In the genomic region with DNA sequence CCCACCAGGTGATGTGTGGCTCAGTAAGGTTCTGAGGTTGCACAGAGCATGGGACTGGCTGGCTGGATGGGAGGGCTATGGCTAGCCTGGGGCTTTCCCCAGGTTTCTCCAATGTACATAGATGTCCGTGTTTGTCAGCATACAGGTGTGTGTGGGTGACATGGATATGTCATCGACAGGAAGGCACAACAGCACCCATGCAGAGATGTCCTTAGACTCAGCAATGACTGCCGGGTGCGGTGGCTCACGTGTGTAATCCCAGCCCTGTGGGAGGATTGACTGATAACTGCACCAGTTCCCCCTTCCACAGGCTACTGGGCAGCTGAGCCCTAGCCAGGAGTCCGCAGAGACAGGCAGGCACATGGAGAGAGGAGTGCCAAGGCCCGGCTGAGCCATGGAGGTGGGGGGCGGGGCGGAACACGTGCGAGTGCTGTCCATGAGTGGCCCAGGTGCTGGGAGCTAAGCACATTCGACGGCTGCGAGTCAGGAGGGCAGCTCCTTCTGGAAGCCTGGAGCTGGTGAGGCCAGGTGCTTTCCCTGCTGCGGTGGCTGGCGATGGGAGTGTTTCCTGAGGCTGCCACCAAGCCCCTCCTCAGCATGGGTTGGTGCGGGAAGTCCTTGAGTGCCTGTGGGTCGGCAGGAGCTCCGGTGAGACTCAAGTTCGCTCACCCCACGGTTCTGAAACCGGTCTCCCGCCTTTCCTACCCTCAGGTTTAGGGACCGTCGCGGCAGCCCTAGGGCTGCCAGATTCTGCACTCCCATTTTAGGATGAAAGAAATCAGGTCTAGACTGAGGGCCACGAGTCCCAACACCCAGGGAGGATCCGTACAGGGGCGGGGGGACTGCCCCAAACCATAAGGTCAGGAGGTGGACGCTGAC, we compare ENCODE assay signal across 8 cellular contexts. TPM values are rescaled to one million over a fixed set of nuclear protein-coding genes. Genes with fewer than 3 reads are reported as not detected.
A peak's percentile ranks its signal among the peaks of the same experiment; 100 is the strongest.
DNase-seq lines count a peak whose midpoint lies in the region; ATAC-seq, FAIRE-seq and TF ChIP-seq lines count a peak whose summit lies in the region.

No MANE protein-coding gene starts in this region.

- peaks cover 14% of the 10 kb centered on the region for H3K4me1 ChIP-seq in GM12878 (ENCODE audit: control insufficient read depth, insufficient read depth, low read length)
- H3K4me1 ChIP-seq in kidney (ENCODE audit: control insufficient read depth in 1 of 2, insufficient read depth in 1 of 2, low read depth in 1 of 2, low read length in 2 of 2) = peaks cover 11 to 12% of the 10 kb centered on the region in 2 donors

- H3K36me3 ChIP-seq in GM12878 (ENCODE audit: control insufficient read depth in 2 of 2, insufficient read depth in 2 of 2, low read length in 1 of 2) = no peaks in the 10 kb centered on the region; a peak in 1 of 4 replicates
- H3K36me3 ChIP-seq in kidney (ENCODE audit: control insufficient read depth in 1 of 2, insufficient read depth in 2 of 2, low read length in 2 of 2) = no peaks in the 10 kb centered on the region

- H3K9ac ChIP-seq in GM12878 (ENCODE audit: control insufficient read depth, insufficient read depth, low read length) (peak overlapping the region; percentile 92), kidney (ENCODE audit: low read length in 2 of 2) (peak overlapping the region; percentile 12 to 77)

- FAIRE-seq in GM12878 (lab: Jason Lieb, UNC) (no peak), kidney (lab: Jason Lieb, UNC) (no peak)

- WGBS in GM12878 (ENCODE audit: insufficient coverage, insufficient replicate concordance, low lambda C conversion rate, missing lambda C conversion rate) = 19% methylated on average over 30 of the region's 30 CpGs

- DNase-seq in Daoy (ENCODE audit: low read depth) (peak; percentile 49), OCI-M1 (lab: John Stamatoyannopoulos, UW) (peak; percentile 64), GM12878 (ENCODE audit: low read depth, low spot score) (no peak), kidney (peak; percentile 85), hepatic stellate cell (ENCODE audit: low spot score) (no peak)
- peak; percentile 50 to 67 for DNase-seq in stimulated activated CD4-positive, alpha-beta T cell treated with anti-CD3 and anti-CD28 coated beads, Interleukin-2, amount 100 ng/mL, for 24 hours

- in situ Hi-C loops in GM12878 (cut with MboI) = no loop called here

- peak overlapping the region; percentile 61 for H2AFZ ChIP-seq in GM12878 (ENCODE audit: control insufficient read depth, low read depth, low read length)

- TF ChIP-seq RAD21 in GM12878 (IDR thresholded peaks at IDR 0.05; ENCODE audit: insufficient read depth, low read depth, low read length) = no peak

- H3K79me2 ChIP-seq in GM12878 (ENCODE audit: control insufficient read depth, insufficient read depth, low read length) = no peaks in the 10 kb centered on the region; the same call in 1 of the 2 replicates

- ATAC-seq in HG03066 (IDR thresholded peaks at IDR 0.05; ENCODE audit: low read depth, unreplicated experiment) (peak; percentile 3), GM12878 (peak; percentile 43), HG02884 (IDR thresholded peaks at IDR 0.05; ENCODE audit: unreplicated experiment) (no peak)

- no peak for TF ChIP-seq POLR2A in GM12878 (IDR thresholded peaks at IDR 0.05; ENCODE audit: low read depth, low read length)

- H3K4me2 ChIP-seq in GM12878 (ENCODE audit: control insufficient read depth, insufficient read depth) = peak overlapping the region; percentile 99

- H3K4me3 ChIP-seq in GM12878 = peak overlapping the region; percentile 87
- H3K4me3 ChIP-seq in kidney (ENCODE audit: low read length in 2 of 2) = peak overlapping the region; percentile 29 to 69

- RAD21 ChIA-PET in GM12878 (lab: Charles Lee; ENCODE audit: unreplicated experiment) = no interaction called here

- H4K20me1 ChIP-seq in GM12878 (ENCODE audit: control insufficient read depth, insufficient read depth) = no peaks in the 10 kb centered on the region

- POLR2A ChIA-PET in GM12878 (lab: Charles Lee) = interaction anchor here (0.6 to 2.4 kb wide), 6 partner anchors 9 to 320 kb away, joined by 3 to 18 read pairs (median 3); partner anchors contain the start of genes CENPX and LRRC45

- H3K27ac ChIP-seq in GM12878 (ENCODE audit: control insufficient read depth, insufficient read depth) = peak overlapping the region; percentile 87
- peak overlapping the region in 1 of 2 donors; percentile 1 for H3K27ac ChIP-seq in kidney (ENCODE audit: low read depth in 2 of 2, low read length in 2 of 2)

- SMC1A ChIA-PET in GM12878 (lab: Charles Lee; ENCODE audit: uncharacterized antibody, unreplicated experiment) = interaction anchor here (1.6 kb wide), 1 partner anchor 9 kb away, joined by 4 read pairs; no protein-coding TSS in a partner anchor

- H3K27me3 ChIP-seq in GM12878 (replicated peaks in 1 of 2; ENCODE audit: control insufficient read depth in 2 of 2, insufficient read depth in 2 of 2, low read length in 1 of 2) = no peaks in the 10 kb centered on the region

- TF ChIP-seq CTCF in GM12878 (IDR thresholded peaks at IDR 0.05 in 2 of 3, conservative IDR thresholded peaks at IDR 0.05 in 1 of 3; ENCODE audit: control insufficient read depth in 2 of 3, extremely low read depth in 1 of 3, insufficient read depth in 1 of 3, low read depth in 3 of 3, low read length in 3 of 3) = no peak
- TF ChIP-seq CTCF in kidney (IDR thresholded peaks at IDR 0.05; ENCODE audit: borderline replicate concordance, extremely low read depth, insufficient read depth) = no peak

- no peak for TF ChIP-seq EP300 in GM12878 (IDR thresholded peaks at IDR 0.05; ENCODE audit: borderline replicate concordance in 1 of 2, control insufficient read depth in 1 of 2, low read depth in 2 of 2, low read length in 2 of 2)

- peaks cover 2% of the 10 kb centered on the region; the same call in 2 of the 3 replicates for H3K9me3 ChIP-seq in GM12878 (replicated peaks; ENCODE audit: control insufficient read depth, insufficient read depth, low read length)
- peaks cover 0 to 3% of the 10 kb centered on the region in 2 donors for H3K9me3 ChIP-seq in kidney (ENCODE audit: control insufficient read depth in 1 of 2, low read length in 2 of 2)

- intact Hi-C loops in GM12878 (cut with micrococcal nuclease; ENCODE audit: unreplicated experiment) = no loop called here
- intact Hi-C loops in kidney (cut with DNase I) = no loop called here

- CTCF ChIA-PET in GM12878 (lab: Yijun Ruan, JAX) = interaction anchor here (0.6 to 1.9 kb wide), 6 partner anchors 17 to 45 kb away, joined by 3 to 6 read pairs (median 4); no protein-coding TSS in a partner anchor

- TSS peak; percentile 85 for BruUV-seq in GM12878 (replicated peaks; lab: Mats Ljungman, UMichigan)

RNA-seq across cellular contexts. Expression of gene ASPSCR1, which starts 0.9 kb away (rescaled TPM):
- 41.3 and 43.5 TPM in 2 replicates for total RNA-seq in Daoy (2014; rRNA removed; shearing (Covaris generic))
- total RNA-seq in GM12878 (2013; cell fraction: nucleolus; rRNA removed) = 52.1 and 55.2 TPM in 2 replicates
- 34.9 and 43.8 TPM in 2 replicates for total RNA-seq in GM12878 (2014; rRNA removed)
- total RNA-seq in GM12878 (2014; rRNA removed; fragmentation: Illumina TruSeq; extraction: Trizol) = 14.2 and 19.0 TPM in 2 replicates
- 42.4 and 43.3 TPM in 2 replicates for total RNA-seq in GM12878 (2021)
- 8.2 TPM for polyA plus RNA-seq in GM12878 (2011; ENCODE audit: low read depth)
- 4.1 and 10.3 TPM in 2 replicates for polyA plus RNA-seq in GM12878 (2011; rRNA removed)
- polyA plus RNA-seq in GM12878 (2011; cell fraction: cytosol; rRNA removed) = 19.8 and 36.7 TPM in 2 replicates
- polyA plus RNA-seq in GM12878 (2011; cell fraction: nucleus; rRNA removed) = 75.2 and 97.9 TPM in 2 replicates
- polyA plus RNA-seq in GM12878 (2012) = 19.6 and 27.9 TPM in 2 replicates
- 1.7 and 10.9 TPM in 2 replicates for polyA plus RNA-seq in GM12878 (2014; fragmentation: Illumina TruSeq; extraction: Trizol)
- polyA plus RNA-seq in GM12878 (2014; fragmentation: Nextera tagmentation; extraction: Ambion mirVana) = 1 to 10 TPM; 1.5 to 7.2 TPM
- polyA plus RNA-seq in GM12878 (2014; rRNA removed) = 48.4 and 58.7 TPM in 2 replicates
- 10 to 100 TPM; 31.9 to 41.9 TPM for polyA plus RNA-seq in GM12878 (2016; fragmentation: Nextera tagmentation; extraction: Ambion mirVana)
- polyA minus RNA-seq in GM12878 (2011; rRNA and poly(A)+ RNA removed) = 5.9 and 17.9 TPM in 2 replicates
- polyA minus RNA-seq in GM12878 (2011; cell fraction: cytosol; rRNA and poly(A)+ RNA removed) = 8.3 and 13.8 TPM in 2 replicates
- polyA minus RNA-seq in GM12878 (2011; cell fraction: nucleus; rRNA and poly(A)+ RNA removed) = 26.1 and 47.5 TPM in 2 replicates
- 35.2 TPM for total RNA-seq in kidney
- 57.5 TPM for polyA plus RNA-seq in kidney (ENCODE audit: insufficient read depth, low read depth, low replicate concordance)

RNA-seq across cellular contexts. Expression of gene NOTUM, which starts 15.6 kb away (rescaled TPM):
- total RNA-seq in Daoy (2014; rRNA removed; shearing (Covaris generic)) = 0.11 and 0.51 TPM in 2 replicates
- total RNA-seq in GM12878 (2013; cell fraction: nucleolus; rRNA removed) = not detected in 2 replicates
- not detected in 2 replicates for total RNA-seq in GM12878 (2014; rRNA removed)
- not detected in 2 replicates for total RNA-seq in GM12878 (2014; rRNA removed; fragmentation: Illumina TruSeq; extraction: Trizol)
- total RNA-seq in GM12878 (2021) = 0.13 and 0.19 TPM in 2 replicates
- not detected for polyA plus RNA-seq in GM12878 (2011; ENCODE audit: low read depth)
- polyA plus RNA-seq in GM12878 (2011; rRNA removed) = not detected in 2 replicates
- polyA plus RNA-seq in GM12878 (2011; cell fraction: cytosol; rRNA removed) = 0.05 TPM in 1 of 2 replicates, not detected in the other
- polyA plus RNA-seq in GM12878 (2011; cell fraction: nucleus; rRNA removed) = 0.06 and 0.09 TPM in 2 replicates
- polyA plus RNA-seq in GM12878 (2012) = 0.04 and 0.14 TPM in 2 replicates
- polyA plus RNA-seq in GM12878 (2014; fragmentation: Illumina TruSeq; extraction: Trizol) = not detected in 2 replicates
- polyA plus RNA-seq in GM12878 (2014; fragmentation: Nextera tagmentation; extraction: Ambion mirVana) = not detected
- polyA plus RNA-seq in GM12878 (2014; rRNA removed) = 0.04 TPM in 1 of 2 replicates, not detected in the other
- not detected for polyA plus RNA-seq in GM12878 (2016; fragmentation: Nextera tagmentation; extraction: Ambion mirVana)
- polyA minus RNA-seq in GM12878 (2011; rRNA and poly(A)+ RNA removed) = not detected in 2 replicates
- polyA minus RNA-seq in GM12878 (2011; cell fraction: cytosol; rRNA and poly(A)+ RNA removed) = not detected in 2 replicates
- polyA minus RNA-seq in GM12878 (2011; cell fraction: nucleus; rRNA and poly(A)+ RNA removed) = not detected in 2 replicates
- not detected for total RNA-seq in kidney
- not detected for polyA plus RNA-seq in kidney (ENCODE audit: insufficient read depth, low read depth, low replicate concordance)

RNA-seq across cellular contexts. Expression of gene MYADML2, which starts 29.5 kb away (rescaled TPM):
- total RNA-seq in Daoy (2014; rRNA removed; shearing (Covaris generic)) = not detected in 2 replicates
- total RNA-seq in GM12878 (2013; cell fraction: nucleolus; rRNA removed) = 0.19 TPM in 1 of 2 replicates, not detected in the other
- not detected in 2 replicates for total RNA-seq in GM12878 (2014; rRNA removed)
- total RNA-seq in GM12878 (2014; rRNA removed; fragmentation: Illumina TruSeq; extraction: Trizol) = not detected in 2 replicates
- total RNA-seq in GM12878 (2021) = not detected in 2 replicates
- polyA plus RNA-seq in GM12878 (2011; ENCODE audit: low read depth) = not detected
- not detected in 2 replicates for polyA plus RNA-seq in GM12878 (2011; rRNA removed)
- polyA plus RNA-seq in GM12878 (2011; cell fraction: cytosol; rRNA removed) = not detected in 2 replicates
- not detected in 2 replicates for polyA plus RNA-seq in GM12878 (2011; cell fraction: nucleus; rRNA removed)
- 0.04 and 0.05 TPM in 2 replicates for polyA plus RNA-seq in GM12878 (2012)
- polyA plus RNA-seq in GM12878 (2014; fragmentation: Illumina TruSeq; extraction: Trizol) = not detected in 2 replicates
- polyA plus RNA-seq in GM12878 (2014; fragmentation: Nextera tagmentation; extraction: Ambion mirVana) = not detected
- polyA plus RNA-seq in GM12878 (2014; rRNA removed) = not detected in 2 replicates
- polyA plus RNA-seq in GM12878 (2016; fragmentation: Nextera tagmentation; extraction: Ambion mirVana) = not detected
- polyA minus RNA-seq in GM12878 (2011; rRNA and poly(A)+ RNA removed) = not detected in 2 replicates
- not detected in 2 replicates for polyA minus RNA-seq in GM12878 (2011; cell fraction: cytosol; rRNA and poly(A)+ RNA removed)
- polyA minus RNA-seq in GM12878 (2011; cell fraction: nucleus; rRNA and poly(A)+ RNA removed) = not detected in 2 replicates
- not detected for total RNA-seq in kidney
- polyA plus RNA-seq in kidney (ENCODE audit: insufficient read depth, low read depth, low replicate concordance) = not detected

RNA-seq across cellular contexts. Expression of gene PYCR1, which starts 39.5 kb away (rescaled TPM):
- total RNA-seq in Daoy (2014; rRNA removed; shearing (Covaris generic)) = 112 and 116 TPM in 2 replicates
- total RNA-seq in GM12878 (2013; cell fraction: nucleolus; rRNA removed) = 12.5 and 13.6 TPM in 2 replicates
- 75.7 and 88.1 TPM in 2 replicates for total RNA-seq in GM12878 (2014; rRNA removed)
- 37.8 and 40.3 TPM in 2 replicates for total RNA-seq in GM12878 (2014; rRNA removed; fragmentation: Illumina TruSeq; extraction: Trizol)
- 105 TPM in 2 replicates for total RNA-seq in GM12878 (2021)
- 19.6 TPM for polyA plus RNA-seq in GM12878 (2011; ENCODE audit: low read depth)
- 23.4 and 49.3 TPM in 2 replicates for polyA plus RNA-seq in GM12878 (2011; rRNA removed)
- 67.6 and 105 TPM in 2 replicates for polyA plus RNA-seq in GM12878 (2011; cell fraction: cytosol; rRNA removed)
- 67.8 and 71.5 TPM in 2 replicates for polyA plus RNA-seq in GM12878 (2011; cell fraction: nucleus; rRNA removed)
- polyA plus RNA-seq in GM12878 (2012) = 55.9 and 82.4 TPM in 2 replicates
- polyA plus RNA-seq in GM12878 (2014; fragmentation: Illumina TruSeq; extraction: Trizol) = 18.7 and 43.8 TPM in 2 replicates
- 1 to 10 TPM; 2.7 to 5.2 TPM for polyA plus RNA-seq in GM12878 (2014; fragmentation: Nextera tagmentation; extraction: Ambion mirVana)
- polyA plus RNA-seq in GM12878 (2014; rRNA removed) = 107 and 124 TPM in 2 replicates
- polyA plus RNA-seq in GM12878 (2016; fragmentation: Nextera tagmentation; extraction: Ambion mirVana) = 100 to 1,000 TPM; 104 to 119 TPM
- polyA minus RNA-seq in GM12878 (2011; rRNA and poly(A)+ RNA removed) = 35.3 and 70.7 TPM in 2 replicates
- polyA minus RNA-seq in GM12878 (2011; cell fraction: cytosol; rRNA and poly(A)+ RNA removed) = 24.8 and 24.9 TPM in 2 replicates
- polyA minus RNA-seq in GM12878 (2011; cell fraction: nucleus; rRNA and poly(A)+ RNA removed) = 10.5 and 11.3 TPM in 2 replicates
- 14.2 TPM for total RNA-seq in kidney
- polyA plus RNA-seq in kidney (ENCODE audit: insufficient read depth, low read depth, low replicate concordance) = 7.9 TPM

RNA-seq across cellular contexts. Expression of gene CENPX, which starts 46.1 kb away (rescaled TPM):
- 88.1 and 116 TPM in 2 replicates for total RNA-seq in Daoy (2014; rRNA removed; shearing (Covaris generic))
- total RNA-seq in GM12878 (2013; cell fraction: nucleolus; rRNA removed) = 11.1 and 12.5 TPM in 2 replicates
- total RNA-seq in GM12878 (2014; rRNA removed) (84.0 and 101 TPM in 2 replicates), GM12878 (2014; rRNA removed; fragmentation: Illumina TruSeq; extraction: Trizol) (36.1 and 39.4 TPM in 2 replicates), GM12878 (2021) (84.0 and 89.0 TPM in 2 replicates), kidney (36.9 TPM)
- 25.7 TPM for polyA plus RNA-seq in GM12878 (2011; ENCODE audit: low read depth)
- polyA plus RNA-seq in GM12878 (2011; rRNA removed) (29.3 and 54.8 TPM in 2 replicates), GM12878 (2014; fragmentation: Illumina TruSeq; extraction: Trizol) (4.1 and 26.8 TPM in 2 replicates), GM12878 (2014; fragmentation: Nextera tagmentation; extraction: Ambion mirVana) (10 to 100 TPM; 11.7 to 39.3 TPM), GM12878 (2014; rRNA removed) (111 and 113 TPM in 2 replicates), GM12878 (2016; fragmentation: Nextera tagmentation; extraction: Ambion mirVana) (100 to 1,000 TPM; 181 to 182 TPM), kidney (ENCODE audit: insufficient read depth, low read depth, low replicate concordance) (93.2 TPM)
- polyA plus RNA-seq in GM12878 (2011; cell fraction: cytosol; rRNA removed) = 67.3 and 105 TPM in 2 replicates
- 77.9 and 82.8 TPM in 2 replicates for polyA plus RNA-seq in GM12878 (2011; cell fraction: nucleus; rRNA removed)
- polyA plus RNA-seq in GM12878 (2012) = 34.3 and 37.6 TPM in 2 replicates
- polyA minus RNA-seq in GM12878 (2011; rRNA and poly(A)+ RNA removed) = 10.0 and 21.6 TPM in 2 replicates
- polyA minus RNA-seq in GM12878 (2011; cell fraction: cytosol; rRNA and poly(A)+ RNA removed) = 10.6 and 11.4 TPM in 2 replicates
- polyA minus RNA-seq in GM12878 (2011; cell fraction: nucleus; rRNA and poly(A)+ RNA removed) = 12.7 and 15.8 TPM in 2 replicates

Comparison
In these comparisons a context has a peak if more than half of its experiments do, and no peak if none do; other contexts are left out.
1. DNase-seq: peak in Daoy (single experiment), OCI-M1 (single experiment), kidney (single experiment) and stimulated activated CD4-positive, alpha-beta T cell treated with anti-CD3 and anti-CD28 coated beads, Interleukin-2, amount 100 ng/mL, for 24 hours (2 of 2); none in GM12878 (single experiment) and hepatic stellate cell (single experiment).